8 cellular contexts compared by ENCODE assay signal in the genomic region with DNA sequence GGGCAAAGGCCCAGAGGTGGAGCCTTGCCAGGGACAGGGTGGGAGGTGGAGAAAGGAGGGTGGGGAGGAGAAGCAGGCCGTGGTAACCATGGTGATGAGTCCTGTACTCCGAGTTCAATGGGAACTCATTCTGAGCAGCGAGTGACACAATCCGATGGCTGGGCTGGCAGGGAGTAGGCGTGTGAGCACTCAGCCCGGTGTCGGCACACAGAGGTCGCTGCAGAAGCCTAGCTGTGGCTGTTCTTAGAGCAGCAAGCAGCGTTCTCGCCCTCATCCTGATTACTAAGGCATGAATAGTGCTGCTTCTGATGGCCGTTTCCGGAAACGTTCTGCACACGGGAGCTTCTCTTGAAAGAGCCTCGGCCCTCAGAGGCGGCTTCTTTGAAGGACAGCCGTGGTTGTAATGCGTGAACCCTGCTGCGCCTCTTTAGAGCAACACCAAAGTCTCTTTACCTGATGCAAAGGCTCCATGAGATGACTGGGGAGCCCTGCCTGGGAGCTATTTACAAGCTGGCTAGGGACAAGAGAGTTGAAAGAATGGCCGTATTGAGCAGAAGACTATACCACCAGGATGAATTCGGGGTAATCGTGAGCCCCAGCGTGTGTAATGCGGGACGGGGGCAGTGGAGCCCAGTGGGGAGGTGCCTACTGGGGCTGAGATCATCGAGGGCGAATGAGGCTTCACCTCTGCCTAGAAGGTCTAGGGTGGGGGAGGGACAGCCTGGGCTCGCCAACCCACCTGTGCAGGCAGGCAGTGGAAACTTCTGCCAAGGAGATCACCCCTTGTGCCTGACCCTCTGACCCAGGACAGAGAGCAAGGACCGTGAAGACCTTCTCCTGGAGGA.
DNase-seq lines count a peak whose midpoint lies in the region; ATAC-seq, FAIRE-seq and TF ChIP-seq lines count a peak whose summit lies in the region.

No MANE protein-coding gene starts in this region.

- H3K9ac ChIP-seq in SK-N-SH, result no peak overlapping the region

- no peak for FAIRE-seq in H54 (lab: Jason Lieb, UNC)

- no peak overlapping the region for H3K27ac ChIP-seq in hepatocyte
- H3K27ac ChIP-seq in SK-N-SH (ENCODE audit: low read depth in 2 of 2, low read length in 1 of 2), result no peak overlapping the region

- no peak for ATAC-seq in HG03378 (IDR thresholded peaks at IDR 0.05; ENCODE audit: unreplicated experiment)

- H3K9me3 ChIP-seq in hepatocyte (ENCODE audit: low read depth) (no peaks in the 10 kb centered on the region), SK-N-SH (no peaks in the 10 kb centered on the region)

- no peaks in the 10 kb centered on the region for H3K79me2 ChIP-seq in hepatocyte
- H3K79me2 ChIP-seq in SK-N-SH (ENCODE audit: insufficient read depth), result no peaks in the 10 kb centered on the region

- TF ChIP-seq POLR2A in H54 (IDR thresholded peaks at IDR 0.05; ENCODE audit: low read depth, low read length), result no peak

- H3K27me3 ChIP-seq in hepatocyte (peaks cover 42% of the 10 kb centered on the region), SK-N-SH (ENCODE audit: insufficient read depth) (no peaks in the 10 kb centered on the region; the same call in 1 of the 2 replicates)

- H3K4me3 ChIP-seq in hepatocyte, result no peak overlapping the region
- no peak overlapping the region for H3K4me3 ChIP-seq in SK-N-SH (ENCODE audit: low read depth in 2 of 2, low read length in 1 of 2)

- H3F3A ChIP-seq in SK-N-SH (replicated peaks; ENCODE audit: insufficient read depth), result no peaks in the 10 kb centered on the region

- TF ChIP-seq RAD21 in SK-N-SH (IDR thresholded peaks at IDR 0.05; ENCODE audit: low read length), result no peak

- no peak for TF ChIP-seq EP300 in SK-N-SH (IDR thresholded peaks at IDR 0.05; ENCODE audit: borderline replicate concordance in 1 of 2, low read depth in 1 of 2, low read length in 1 of 2)

- DNase-seq in HT-29 (ENCODE audit: low spot score) (peak; percentile 70), RKO (ENCODE audit: low spot score) (peak; percentile 53), hepatocyte (ENCODE audit: low spot score) (peak; percentile 60), H54 (ENCODE audit: insufficient read length, low spot score) (no peak), SK-N-SH (no peak)
- DNase-seq in stimulated activated CD4-positive, alpha-beta T cell treated with anti-CD3 and anti-CD28 coated beads, Interleukin-12 subunit alpha, Interleukin-12 subunit beta, amount 100 ng/mL, for 48 hours (ENCODE audit: low read depth in 2 of 3, low spot score in 1 of 3), result peak in 2 of 3 donors; percentile 8 to 21
- no peak for DNase-seq in activated effector memory CD4-positive, alpha-beta T cell treated with anti-CD3 and anti-CD28 coated beads, Interleukin-2, amount 50 U/mL, for 16 hours

- H3K36me3 ChIP-seq in hepatocyte (replicated peaks; ENCODE audit: insufficient read depth, low read depth) (no peaks in the 10 kb centered on the region), SK-N-SH (replicated peaks in 1 of 2; ENCODE audit: control insufficient read depth in 1 of 2, insufficient read depth in 2 of 2, low read length in 1 of 2) (no peaks in the 10 kb centered on the region)

- no peak overlapping the region for H2AFZ ChIP-seq in hepatocyte
- no peak overlapping the region for H2AFZ ChIP-seq in SK-N-SH (ENCODE audit: low read depth)

- no peaks in the 10 kb centered on the region for H3K9me2 ChIP-seq in hepatocyte (replicated peaks; ENCODE audit: insufficient read depth)
- no peaks in the 10 kb centered on the region for H3K9me2 ChIP-seq in SK-N-SH

- H4K20me1 ChIP-seq in hepatocyte (ENCODE audit: insufficient read depth, poor library complexity, severe bottlenecking), result no peaks in the 10 kb centered on the region
- H4K20me1 ChIP-seq in SK-N-SH (ENCODE audit: insufficient read depth), result no peaks in the 10 kb centered on the region

- CTCF ChIA-PET in SK-N-SH (lab: Yijun Ruan, JAX), result interaction anchor here (1.3 to 9.7 kb wide), 7 partner anchors 8 to 40 kb away, joined by 4 to 110 read pairs (median 20); no protein-coding TSS in a partner anchor

- POLR2A ChIA-PET in SK-N-SH (lab: Yijun Ruan, JAX), result no interaction called here

- H3K4me2 ChIP-seq in hepatocyte, result peak overlapping the region; percentile 37
- no peak overlapping the region for H3K4me2 ChIP-seq in SK-N-SH

- TF ChIP-seq CTCF in hepatocyte (IDR thresholded peaks at IDR 0.05; ENCODE audit: poor library complexity), result no peak
- TF ChIP-seq CTCF in SK-N-SH (IDR thresholded peaks at IDR 0.05), result no peak

- 2% methylated on average over 26 of the region's 29 CpGs for WGBS in hepatocyte (ENCODE audit: low lambda C conversion rate, missing lambda C conversion rate)
- 46% methylated on average over 29 of the region's 29 CpGs for WGBS in SK-N-SH (ENCODE audit: low lambda C conversion rate)

- H3K4me1 ChIP-seq in hepatocyte (ENCODE audit: insufficient read depth), result no peaks in the 10 kb centered on the region
- no peaks in the 10 kb centered on the region; a peak in 1 of 4 replicates for H3K4me1 ChIP-seq in SK-N-SH (ENCODE audit: control insufficient read depth in 1 of 2, insufficient read depth in 2 of 2, low read depth in 1 of 2, low read length in 1 of 2)

TF ChIP-seq in SK-N-SH, 30 proteins besides CTCF, POLR2A, EP300 and RAD21 (continues in another document):
- TF ChIP-seq MEF2A (IDR thresholded peaks at IDR 0.05; ENCODE audit: borderline replicate concordance, low read depth) (no peak), YY1 (IDR thresholded peaks at IDR 0.05; ENCODE audit: low read depth) (no peak), TAF1 (IDR thresholded peaks at IDR 0.05; ENCODE audit: borderline replicate concordance, low read depth, low read length) (no peak), ZBTB33 (IDR thresholded peaks at IDR 0.05; ENCODE audit: borderline replicate concordance, low read depth) (no peak), NRF1 (IDR thresholded peaks at IDR 0.05; ENCODE audit: low read depth, low read length) (no peak), GATA2 (CRISPR knock-in tag; IDR thresholded peaks at IDR 0.05) (no peak), FOXJ3 (CRISPR knock-in tag; IDR thresholded peaks at IDR 0.05) (no peak), FOSL2 (IDR thresholded peaks at IDR 0.05; ENCODE audit: borderline replicate concordance, low read depth) (no peak), TEAD4 (IDR thresholded peaks at IDR 0.05; ENCODE audit: borderline replicate concordance, insufficient read depth) (no peak), SIN3A (IDR thresholded peaks at IDR 0.05; ENCODE audit: borderline replicate concordance, low read depth, low read length) (no peak), SMC3 (IDR thresholded peaks at IDR 0.05; ENCODE audit: low read depth, low read length) (no peak), TCF12 (IDR thresholded peaks at IDR 0.05) (no peak), POLR2AphosphoS5 (IDR thresholded peaks at IDR 0.05; ENCODE audit: low read depth, low read length) (no peak), RXRA (IDR thresholded peaks at IDR 0.05; ENCODE audit: borderline replicate concordance, low read depth) (no peak)
- TF ChIP-seq, protein P1, sequence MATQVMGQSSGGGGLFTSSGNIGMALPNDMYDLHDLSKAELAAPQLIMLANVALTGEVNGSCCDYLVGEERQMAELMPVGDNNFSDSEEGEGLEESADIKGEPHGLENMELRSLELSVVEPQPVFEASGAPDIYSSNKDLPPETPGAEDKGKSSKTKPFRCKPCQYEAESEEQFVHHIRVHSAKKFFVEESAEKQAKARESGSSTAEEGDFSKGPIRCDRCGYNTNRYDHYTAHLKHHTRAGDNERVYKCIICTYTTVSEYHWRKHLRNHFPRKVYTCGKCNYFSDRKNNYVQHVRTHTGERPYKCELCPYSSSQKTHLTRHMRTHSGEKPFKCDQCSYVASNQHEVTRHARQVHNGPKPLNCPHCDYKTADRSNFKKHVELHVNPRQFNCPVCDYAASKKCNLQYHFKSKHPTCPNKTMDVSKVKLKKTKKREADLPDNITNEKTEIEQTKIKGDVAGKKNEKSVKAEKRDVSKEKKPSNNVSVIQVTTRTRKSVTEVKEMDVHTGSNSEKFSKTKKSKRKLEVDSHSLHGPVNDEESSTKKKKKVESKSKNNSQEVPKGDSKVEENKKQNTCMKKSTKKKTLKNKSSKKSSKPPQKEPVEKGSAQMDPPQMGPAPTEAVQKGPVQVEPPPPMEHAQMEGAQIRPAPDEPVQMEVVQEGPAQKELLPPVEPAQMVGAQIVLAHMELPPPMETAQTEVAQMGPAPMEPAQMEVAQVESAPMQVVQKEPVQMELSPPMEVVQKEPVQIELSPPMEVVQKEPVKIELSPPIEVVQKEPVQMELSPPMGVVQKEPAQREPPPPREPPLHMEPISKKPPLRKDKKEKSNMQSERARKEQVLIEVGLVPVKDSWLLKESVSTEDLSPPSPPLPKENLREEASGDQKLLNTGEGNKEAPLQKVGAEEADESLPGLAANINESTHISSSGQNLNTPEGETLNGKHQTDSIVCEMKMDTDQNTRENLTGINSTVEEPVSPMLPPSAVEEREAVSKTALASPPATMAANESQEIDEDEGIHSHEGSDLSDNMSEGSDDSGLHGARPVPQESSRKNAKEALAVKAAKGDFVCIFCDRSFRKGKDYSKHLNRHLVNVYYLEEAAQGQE (IDR thresholded peaks at IDR 0.05; ENCODE audit: low read depth, low read length), result no peak
- TF ChIP-seq, protein P2, sequence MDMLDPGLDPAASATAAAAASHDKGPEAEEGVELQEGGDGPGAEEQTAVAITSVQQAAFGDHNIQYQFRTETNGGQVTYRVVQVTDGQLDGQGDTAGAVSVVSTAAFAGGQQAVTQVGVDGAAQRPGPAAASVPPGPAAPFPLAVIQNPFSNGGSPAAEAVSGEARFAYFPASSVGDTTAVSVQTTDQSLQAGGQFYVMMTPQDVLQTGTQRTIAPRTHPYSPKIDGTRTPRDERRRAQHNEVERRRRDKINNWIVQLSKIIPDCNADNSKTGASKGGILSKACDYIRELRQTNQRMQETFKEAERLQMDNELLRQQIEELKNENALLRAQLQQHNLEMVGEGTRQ (IDR thresholded peaks at IDR 0.05; ENCODE audit: borderline replicate concordance, low read depth, low read length), result no peak

Comparison
In these comparisons a context has a peak if more than half of its experiments do, and no peak if none do; other contexts are left out.
1. DNase-seq: peak in HT-29 (single experiment), RKO (single experiment), hepatocyte (single experiment) and stimulated activated CD4-positive, alpha-beta T cell treated with anti-CD3 and anti-CD28 coated beads, Interleukin-12 subunit alpha, Interleukin-12 subunit beta, amount 100 ng/mL, for 48 hours (2 of 3); none in H54 (single experiment), activated effector memory CD4-positive, alpha-beta T cell treated with anti-CD3 and anti-CD28 coated beads, Interleukin-2, amount 50 U/mL, for 16 hours (single experiment) and SK-N-SH (single experiment).